In the genomic region with DNA sequence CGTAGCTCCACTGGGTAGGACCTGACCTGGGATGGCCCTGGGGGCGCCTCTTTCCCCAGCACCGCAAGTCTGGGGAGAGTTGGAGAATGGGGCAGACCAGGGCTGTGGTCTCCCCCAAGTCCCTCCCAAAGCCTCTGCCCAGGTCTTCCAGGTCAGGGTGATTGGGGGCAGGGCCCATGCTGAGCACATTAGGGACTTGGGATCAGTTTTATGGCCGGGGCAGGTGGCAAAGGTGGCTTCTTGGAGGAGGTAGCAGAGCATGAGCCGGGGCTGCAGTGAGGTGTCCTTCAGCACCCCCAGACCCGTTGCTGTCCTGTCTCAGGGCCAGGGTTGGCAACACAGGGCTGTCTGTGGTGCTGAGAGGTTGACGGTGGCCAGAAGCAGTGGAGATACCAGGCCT, we compare ENCODE assay signal across 1 cellular context.
TF ChIP-seq lines count a peak whose summit lies in the region.

No MANE protein-coding gene starts in this region.

TF ChIP-seq in HepG2, 621 proteins besides CTCF, POLR2A, EP300 and RAD21:
- TF ChIP-seq, protein P1, sequence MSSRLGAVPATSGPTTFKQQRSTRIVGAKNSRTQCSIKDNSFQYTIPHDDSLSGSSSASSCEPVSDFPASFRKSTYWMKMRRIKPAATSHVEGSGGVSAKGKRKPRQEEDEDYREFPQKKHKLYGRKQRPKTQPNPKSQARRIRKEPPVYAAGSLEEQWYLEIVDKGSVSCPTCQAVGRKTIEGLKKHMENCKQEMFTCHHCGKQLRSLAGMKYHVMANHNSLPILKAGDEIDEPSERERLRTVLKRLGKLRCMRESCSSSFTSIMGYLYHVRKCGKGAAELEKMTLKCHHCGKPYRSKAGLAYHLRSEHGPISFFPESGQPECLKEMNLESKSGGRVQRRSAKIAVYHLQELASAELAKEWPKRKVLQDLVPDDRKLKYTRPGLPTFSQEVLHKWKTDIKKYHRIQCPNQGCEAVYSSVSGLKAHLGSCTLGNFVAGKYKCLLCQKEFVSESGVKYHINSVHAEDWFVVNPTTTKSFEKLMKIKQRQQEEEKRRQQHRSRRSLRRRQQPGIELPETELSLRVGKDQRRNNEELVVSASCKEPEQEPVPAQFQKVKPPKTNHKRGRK (CRISPR knock-in tag; IDR thresholded peaks at IDR 0.05): no peak
- TF ChIP-seq REXO4 (CRISPR knock-in tag; IDR thresholded peaks at IDR 0.05; ENCODE audit: borderline replicate concordance) (no peak), SRSF9 (IDR thresholded peaks at IDR 0.05; ENCODE audit: borderline replicate concordance, insufficient read depth, low read depth, low read length, poor library complexity, severe bottlenecking) (no peak), ZNF883 (CRISPR knock-in tag; IDR thresholded peaks at IDR 0.05; ENCODE audit: not compliant biosample characterization) (no peak), GABPA (IDR thresholded peaks at IDR 0.05; ENCODE audit: low read depth, low read length) (no peak), GABPA (CRISPR knock-in tag; IDR thresholded peaks at IDR 0.05; ENCODE audit: low read depth) (no peak)
